ENCODE assay signal across 1 cellular context in genomic region chr3:53255775-53256703, GRCh38.
TF ChIP-seq lines count a peak whose summit lies in the region.

A gene with protein sequence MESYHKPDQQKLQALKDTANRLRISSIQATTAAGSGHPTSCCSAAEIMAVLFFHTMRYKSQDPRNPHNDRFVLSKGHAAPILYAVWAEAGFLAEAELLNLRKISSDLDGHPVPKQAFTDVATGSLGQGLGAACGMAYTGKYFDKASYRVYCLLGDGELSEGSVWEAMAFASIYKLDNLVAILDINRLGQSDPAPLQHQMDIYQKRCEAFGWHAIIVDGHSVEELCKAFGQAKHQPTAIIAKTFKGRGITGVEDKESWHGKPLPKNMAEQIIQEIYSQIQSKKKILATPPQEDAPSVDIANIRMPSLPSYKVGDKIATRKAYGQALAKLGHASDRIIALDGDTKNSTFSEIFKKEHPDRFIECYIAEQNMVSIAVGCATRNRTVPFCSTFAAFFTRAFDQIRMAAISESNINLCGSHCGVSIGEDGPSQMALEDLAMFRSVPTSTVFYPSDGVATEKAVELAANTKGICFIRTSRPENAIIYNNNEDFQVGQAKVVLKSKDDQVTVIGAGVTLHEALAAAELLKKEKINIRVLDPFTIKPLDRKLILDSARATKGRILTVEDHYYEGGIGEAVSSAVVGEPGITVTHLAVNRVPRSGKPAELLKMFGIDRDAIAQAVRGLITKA (minus strand): TSS chr3:53256022. CDS start chr3:53255942, 80 bp downstream.

TF ChIP-seq in GM12878, 131 proteins besides CTCF, POLR2A, EP300 and RAD21 (continued from another document and continues in another):
- TF ChIP-seq CUX1 (IDR thresholded peaks at IDR 0.05; ENCODE audit: insufficient replicate concordance, low read depth, low read length) (no peak), HDGF (IDR thresholded peaks at IDR 0.05) (no peak), KDM1A (IDR thresholded peaks at IDR 0.05; ENCODE audit: borderline replicate concordance) (peak; percentile 84; the same call in 1 of the 2 replicates), GABPA (IDR thresholded peaks at IDR 0.05; ENCODE audit: low read depth) (no peak), KAT2A (conservative IDR thresholded peaks at IDR 0.05; ENCODE audit: control insufficient read depth, low read depth, low read length) (no peak), PML (IDR thresholded peaks at IDR 0.05; ENCODE audit: low read length) (no peak), EGR1 (IDR thresholded peaks at IDR 0.05; ENCODE audit: borderline replicate concordance in 1 of 2, low read depth in 2 of 2, low read length in 2 of 2) (peak in 1 of 2 experiments; percentile 56; a peak in 1 of 3 replicates), FOXM1 (IDR thresholded peaks at IDR 0.05; ENCODE audit: low read depth, low read length) (no peak), JUNB (IDR thresholded peaks at IDR 0.05) (no peak), SUZ12 (IDR thresholded peaks at IDR 0.05; ENCODE audit: unreplicated experiment) (no peak), MYC (IDR thresholded peaks at IDR 0.05; ENCODE audit: insufficient read depth, insufficient read length, insufficient replicate concordance, low read length, severe bottlenecking) (no peak), CHD4 (IDR thresholded peaks at IDR 0.05) (no peak), LARP7 (IDR thresholded peaks at IDR 0.05) (peak; percentile 12; the same call in 1 of the 2 replicates), IRF4 (IDR thresholded peaks at IDR 0.05; ENCODE audit: low read depth, low read length) (no peak), BCL11A (IDR thresholded peaks at IDR 0.05; ENCODE audit: low read depth, low read length) (no peak), TARDBP (IDR thresholded peaks at IDR 0.05; ENCODE audit: borderline replicate concordance) (no peak), SMC3 (IDR thresholded peaks at IDR 0.05; ENCODE audit: borderline replicate concordance, low read length) (no peak), SMAD5 (IDR thresholded peaks at IDR 0.05; ENCODE audit: low read depth) (0 out of 2 replicates have a peak, but pooled peaks have one; percentile 48), POLR2AphosphoS5 (IDR thresholded peaks at IDR 0.05; ENCODE audit: low read length) (peak; percentile 77), DPF2 (IDR thresholded peaks at IDR 0.05) (peak; percentile 42; the same call in 1 of the 2 replicates), IKZF2 (IDR thresholded peaks at IDR 0.05) (no peak; a peak in 1 of 4 replicates), MXI1 (IDR thresholded peaks at IDR 0.05; ENCODE audit: low read depth, low read length) (no peak), CBFB (IDR thresholded peaks at IDR 0.05; ENCODE audit: low read depth) (no peak), EED (IDR thresholded peaks at IDR 0.05; ENCODE audit: low read depth) (no peak), RB1 (IDR thresholded peaks at IDR 0.05; ENCODE audit: borderline replicate concordance) (peak; percentile 74; the same call in 1 of the 2 replicates), CREM (IDR thresholded peaks at IDR 0.05; ENCODE audit: low read depth) (no peak), USF2 (IDR thresholded peaks at IDR 0.05; ENCODE audit: borderline replicate concordance, low read depth, low read length) (no peak)
- TF ChIP-seq, protein P1, sequence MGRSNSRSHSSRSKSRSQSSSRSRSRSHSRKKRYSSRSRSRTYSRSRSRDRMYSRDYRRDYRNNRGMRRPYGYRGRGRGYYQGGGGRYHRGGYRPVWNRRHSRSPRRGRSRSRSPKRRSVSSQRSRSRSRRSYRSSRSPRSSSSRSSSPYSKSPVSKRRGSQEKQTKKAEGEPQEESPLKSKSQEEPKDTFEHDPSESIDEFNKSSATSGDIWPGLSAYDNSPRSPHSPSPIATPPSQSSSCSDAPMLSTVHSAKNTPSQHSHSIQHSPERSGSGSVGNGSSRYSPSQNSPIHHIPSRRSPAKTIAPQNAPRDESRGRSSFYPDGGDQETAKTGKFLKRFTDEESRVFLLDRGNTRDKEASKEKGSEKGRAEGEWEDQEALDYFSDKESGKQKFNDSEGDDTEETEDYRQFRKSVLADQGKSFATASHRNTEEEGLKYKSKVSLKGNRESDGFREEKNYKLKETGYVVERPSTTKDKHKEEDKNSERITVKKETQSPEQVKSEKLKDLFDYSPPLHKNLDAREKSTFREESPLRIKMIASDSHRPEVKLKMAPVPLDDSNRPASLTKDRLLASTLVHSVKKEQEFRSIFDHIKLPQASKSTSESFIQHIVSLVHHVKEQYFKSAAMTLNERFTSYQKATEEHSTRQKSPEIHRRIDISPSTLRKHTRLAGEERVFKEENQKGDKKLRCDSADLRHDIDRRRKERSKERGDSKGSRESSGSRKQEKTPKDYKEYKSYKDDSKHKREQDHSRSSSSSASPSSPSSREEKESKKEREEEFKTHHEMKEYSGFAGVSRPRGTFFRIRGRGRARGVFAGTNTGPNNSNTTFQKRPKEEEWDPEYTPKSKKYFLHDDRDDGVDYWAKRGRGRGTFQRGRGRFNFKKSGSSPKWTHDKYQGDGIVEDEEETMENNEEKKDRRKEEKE (IDR thresholded peaks at IDR 0.05), result no peak
- TF ChIP-seq, protein P2, sequence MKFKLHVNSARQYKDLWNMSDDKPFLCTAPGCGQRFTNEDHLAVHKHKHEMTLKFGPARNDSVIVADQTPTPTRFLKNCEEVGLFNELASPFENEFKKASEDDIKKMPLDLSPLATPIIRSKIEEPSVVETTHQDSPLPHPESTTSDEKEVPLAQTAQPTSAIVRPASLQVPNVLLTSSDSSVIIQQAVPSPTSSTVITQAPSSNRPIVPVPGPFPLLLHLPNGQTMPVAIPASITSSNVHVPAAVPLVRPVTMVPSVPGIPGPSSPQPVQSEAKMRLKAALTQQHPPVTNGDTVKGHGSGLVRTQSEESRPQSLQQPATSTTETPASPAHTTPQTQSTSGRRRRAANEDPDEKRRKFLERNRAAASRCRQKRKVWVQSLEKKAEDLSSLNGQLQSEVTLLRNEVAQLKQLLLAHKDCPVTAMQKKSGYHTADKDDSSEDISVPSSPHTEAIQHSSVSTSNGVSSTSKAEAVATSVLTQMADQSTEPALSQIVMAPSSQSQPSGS (IDR thresholded peaks at IDR 0.05; ENCODE audit: low read length), result no peak
- TF ChIP-seq, protein P3, sequence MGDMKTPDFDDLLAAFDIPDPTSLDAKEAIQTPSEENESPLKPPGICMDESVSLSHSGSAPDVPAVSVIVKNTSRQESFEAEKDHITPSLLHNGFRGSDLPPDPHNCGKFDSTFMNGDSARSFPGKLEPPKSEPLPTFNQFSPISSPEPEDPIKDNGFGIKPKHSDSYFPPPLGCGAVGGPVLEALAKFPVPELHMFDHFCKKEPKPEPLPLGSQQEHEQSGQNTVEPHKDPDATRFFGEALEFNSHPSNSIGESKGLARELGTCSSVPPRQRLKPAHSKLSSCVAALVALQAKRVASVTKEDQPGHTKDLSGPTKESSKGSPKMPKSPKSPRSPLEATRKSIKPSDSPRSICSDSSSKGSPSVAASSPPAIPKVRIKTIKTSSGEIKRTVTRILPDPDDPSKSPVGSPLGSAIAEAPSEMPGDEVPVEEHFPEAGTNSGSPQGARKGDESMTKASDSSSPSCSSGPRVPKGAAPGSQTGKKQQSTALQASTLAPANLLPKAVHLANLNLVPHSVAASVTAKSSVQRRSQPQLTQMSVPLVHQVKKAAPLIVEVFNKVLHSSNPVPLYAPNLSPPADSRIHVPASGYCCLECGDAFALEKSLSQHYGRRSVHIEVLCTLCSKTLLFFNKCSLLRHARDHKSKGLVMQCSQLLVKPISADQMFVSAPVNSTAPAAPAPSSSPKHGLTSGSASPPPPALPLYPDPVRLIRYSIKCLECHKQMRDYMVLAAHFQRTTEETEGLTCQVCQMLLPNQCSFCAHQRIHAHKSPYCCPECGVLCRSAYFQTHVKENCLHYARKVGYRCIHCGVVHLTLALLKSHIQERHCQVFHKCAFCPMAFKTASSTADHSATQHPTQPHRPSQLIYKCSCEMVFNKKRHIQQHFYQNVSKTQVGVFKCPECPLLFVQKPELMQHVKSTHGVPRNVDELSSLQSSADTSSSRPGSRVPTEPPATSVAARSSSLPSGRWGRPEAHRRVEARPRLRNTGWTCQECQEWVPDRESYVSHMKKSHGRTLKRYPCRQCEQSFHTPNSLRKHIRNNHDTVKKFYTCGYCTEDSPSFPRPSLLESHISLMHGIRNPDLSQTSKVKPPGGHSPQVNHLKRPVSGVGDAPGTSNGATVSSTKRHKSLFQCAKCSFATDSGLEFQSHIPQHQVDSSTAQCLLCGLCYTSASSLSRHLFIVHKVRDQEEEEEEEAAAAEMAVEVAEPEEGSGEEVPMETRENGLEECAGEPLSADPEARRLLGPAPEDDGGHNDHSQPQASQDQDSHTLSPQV (IDR thresholded peaks at IDR 0.05), result no peak
- TF ChIP-seq, protein P4, sequence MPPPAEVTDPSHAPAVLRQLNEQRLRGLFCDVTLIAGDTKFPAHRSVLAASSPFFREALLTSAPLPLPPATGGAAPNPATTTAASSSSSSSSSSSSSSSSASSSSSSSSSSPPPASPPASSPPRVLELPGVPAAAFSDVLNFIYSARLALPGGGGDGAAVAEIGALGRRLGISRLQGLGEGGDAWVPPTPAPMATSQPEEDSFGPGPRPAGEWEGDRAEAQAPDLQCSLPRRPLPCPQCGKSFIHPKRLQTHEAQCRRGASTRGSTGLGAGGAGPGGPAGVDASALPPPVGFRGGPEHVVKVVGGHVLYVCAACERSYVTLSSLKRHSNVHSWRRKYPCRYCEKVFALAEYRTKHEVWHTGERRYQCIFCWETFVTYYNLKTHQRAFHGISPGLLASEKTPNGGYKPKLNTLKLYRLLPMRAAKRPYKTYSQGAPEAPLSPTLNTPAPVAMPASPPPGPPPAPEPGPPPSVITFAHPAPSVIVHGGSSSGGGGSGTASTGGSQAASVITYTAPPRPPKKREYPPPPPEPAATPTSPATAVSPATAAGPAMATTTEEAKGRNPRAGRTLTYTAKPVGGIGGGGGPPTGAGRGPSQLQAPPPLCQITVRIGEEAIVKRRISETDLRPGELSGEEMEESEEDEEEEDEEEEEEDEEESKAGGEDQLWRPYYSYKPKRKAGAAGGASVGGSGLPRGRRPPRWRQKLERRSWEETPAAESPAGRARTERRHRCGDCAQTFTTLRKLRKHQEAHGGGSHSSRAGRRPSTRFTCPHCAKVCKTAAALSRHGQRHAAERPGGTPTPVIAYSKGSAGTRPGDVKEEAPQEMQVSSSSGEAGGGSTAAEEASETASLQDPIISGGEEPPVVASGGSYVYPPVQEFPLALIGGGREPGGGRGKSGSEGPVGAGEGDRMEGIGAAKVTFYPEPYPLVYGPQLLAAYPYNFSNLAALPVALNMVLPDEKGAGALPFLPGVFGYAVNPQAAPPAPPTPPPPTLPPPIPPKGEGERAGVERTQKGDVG (CRISPR knock-in tag; IDR thresholded peaks at IDR 0.05), result no peak
- TF ChIP-seq, protein P5, sequence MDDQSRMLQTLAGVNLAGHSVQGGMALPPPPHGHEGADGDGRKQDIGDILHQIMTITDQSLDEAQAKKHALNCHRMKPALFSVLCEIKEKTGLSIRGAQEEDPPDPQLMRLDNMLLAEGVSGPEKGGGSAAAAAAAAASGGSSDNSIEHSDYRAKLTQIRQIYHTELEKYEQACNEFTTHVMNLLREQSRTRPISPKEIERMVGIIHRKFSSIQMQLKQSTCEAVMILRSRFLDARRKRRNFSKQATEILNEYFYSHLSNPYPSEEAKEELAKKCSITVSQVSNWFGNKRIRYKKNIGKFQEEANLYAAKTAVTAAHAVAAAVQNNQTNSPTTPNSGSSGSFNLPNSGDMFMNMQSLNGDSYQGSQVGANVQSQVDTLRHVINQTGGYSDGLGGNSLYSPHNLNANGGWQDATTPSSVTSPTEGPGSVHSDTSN (IDR thresholded peaks at IDR 0.05; ENCODE audit: insufficient replicate concordance, low read depth, low read length), result no peak
- TF ChIP-seq, protein P6, sequence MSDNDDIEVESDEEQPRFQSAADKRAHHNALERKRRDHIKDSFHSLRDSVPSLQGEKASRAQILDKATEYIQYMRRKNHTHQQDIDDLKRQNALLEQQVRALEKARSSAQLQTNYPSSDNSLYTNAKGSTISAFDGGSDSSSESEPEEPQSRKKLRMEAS (IDR thresholded peaks at IDR 0.05; ENCODE audit: low read depth, low read length), result peak; percentile 30
